In genomic region chr10:96619803-96620773, GRCh38 we compare ENCODE assay signal across 15 cellular contexts. TPM values are rescaled to one million over a fixed set of nuclear protein-coding genes. Genes with fewer than 3 reads are reported as not detected.
DNase-seq lines count a peak whose midpoint lies in the region; ATAC-seq and TF ChIP-seq lines count a peak whose summit lies in the region.
"Had no signal": no experiment of that assay in that cellular context is flagged by ENCODE, and none has a peak within 500 bp of the region (broad histone marks: within the 10 kb centered on the region; RNA-seq: fewer than 3 reads in every experiment).

No MANE protein-coding gene starts in this region.

- H3K4me1 ChIP-seq in adipocyte (ENCODE audit: control insufficient read depth, insufficient read depth, low read length), result peaks cover 18% of the 10 kb centered on the region
- H3K4me1 ChIP-seq in CD8-positive, alpha-beta T cell (ENCODE audit: insufficient read depth, low read length), result no peaks in the 10 kb centered on the region

- no peak overlapping the region for H3K4me3 ChIP-seq in adipocyte (ENCODE audit: low read length)
- no peak overlapping the region for H3K4me3 ChIP-seq in CD8-positive, alpha-beta T cell (ENCODE audit: low read depth, low read length)

- H3K27me3 Mint-ChIP-seq in CD8-positive, alpha-beta T cell (ENCODE audit: low read depth), result no peaks in the 10 kb centered on the region
- no peaks in the 10 kb centered on the region for H3K27me3 Mint-ChIP-seq in mesothelial cell of epicardium (ENCODE audit: low read depth)
- H3K27me3 Mint-ChIP-seq: activated CD4-positive, alpha-beta memory T cell treated with anti-CD3 and anti-CD28 coated beads for 36 hours; naive thymus-derived CD8-positive, alpha-beta T cell had no signal

- ATAC-seq in left ventricle myocardium superior, result peak; percentile 45
- ATAC-seq in CD8-positive, alpha-beta T cell, result no peak
- ATAC-seq: naive thymus-derived CD8-positive, alpha-beta T cell had no signal

- POLR2A ChIA-PET in CD8-positive, alpha-beta T cell (lab: Charles Lee), result no interaction called here

- no peak overlapping the region for H3K9ac ChIP-seq in adipocyte (ENCODE audit: low read length)

- no peaks in the 10 kb centered on the region for H3K36me3 ChIP-seq in adipocyte (ENCODE audit: control insufficient read depth, insufficient read depth, low read length, severe bottlenecking)
- H3K36me3 ChIP-seq in CD8-positive, alpha-beta T cell (ENCODE audit: insufficient read depth, low read length), result no peaks in the 10 kb centered on the region

- H3K4me1 Mint-ChIP-seq in CD8-positive, alpha-beta T cell (ENCODE audit: low read depth), result no peaks in the 10 kb centered on the region
- peaks cover 4% of the 10 kb centered on the region for H3K4me1 Mint-ChIP-seq in mesothelial cell of epicardium

- intact Hi-C loops in left ventricle myocardium superior (cut with micrococcal nuclease), result no loop called here
- intact Hi-C loops in CD8-positive, alpha-beta T cell (cut with DNase I, micrococcal nuclease), result no loop called here

- no peak overlapping the region for H3K4me3 Mint-ChIP-seq in CD8-positive, alpha-beta T cell
- no peak overlapping the region for H3K4me3 Mint-ChIP-seq in mesothelial cell of epicardium
- H3K4me3 Mint-ChIP-seq: activated CD4-positive, alpha-beta memory T cell treated with anti-CD3 and anti-CD28 coated beads for 36 hours; naive thymus-derived CD8-positive, alpha-beta T cell had no signal

- peaks cover 19% of the 10 kb centered on the region for H3K27me3 ChIP-seq in adipocyte (replicated peaks; ENCODE audit: control insufficient read depth, insufficient read depth, low read length)
- H3K27me3 ChIP-seq in CD8-positive, alpha-beta T cell (ENCODE audit: insufficient read depth, low read length), result no peaks in the 10 kb centered on the region

- H3K36me3 Mint-ChIP-seq in CD8-positive, alpha-beta T cell, result peaks cover 2% of the 10 kb centered on the region
- H3K36me3 Mint-ChIP-seq in mesothelial cell of epicardium, result no peaks in the 10 kb centered on the region
- H3K36me3 Mint-ChIP-seq: activated CD4-positive, alpha-beta memory T cell treated with anti-CD3 and anti-CD28 coated beads for 36 hours; naive thymus-derived CD8-positive, alpha-beta T cell had no signal

- no peaks in the 10 kb centered on the region for H3K9me3 Mint-ChIP-seq in CD8-positive, alpha-beta T cell
- H3K9me3 Mint-ChIP-seq in mesothelial cell of epicardium, result no peaks in the 10 kb centered on the region
- H3K9me3 Mint-ChIP-seq: activated CD4-positive, alpha-beta memory T cell treated with anti-CD3 and anti-CD28 coated beads for 36 hours; naive thymus-derived CD8-positive, alpha-beta T cell had no signal

- DNase-seq in NCI-H1417 (lab: John Stamatoyannopoulos, UW), result peak; percentile 21 to 64 (median 44)
- DNase-seq in NCI-H1417 treated with DMSO at 0.1 percent for 48 hours (lab: John Stamatoyannopoulos, UW), result no peak
- peak; percentile 47 for DNase-seq in adipocyte (ENCODE audit: low read depth)
- no peak for DNase-seq in left ventricle myocardium superior
- peak; percentile 46 for DNase-seq in stromal cell of bone marrow (ENCODE audit: low read depth)
- DNase-seq in CD8-positive, alpha-beta T cell, result no peak
- DNase-seq in mesothelial cell of epicardium (ENCODE audit: low spot score in 2 of 2, unreplicated experiment in 2 of 2), result no peak
- DNase-seq in stimulated activated CD4-positive, alpha-beta T cell treated with anti-CD3 and anti-CD28 coated beads, Interleukin-4, amount 100 ng/mL, for 24 hours, result no peak
- DNase-seq: activated CD4-positive, alpha-beta memory T cell treated with anti-CD3 and anti-CD28 coated beads for 36 hours; activated effector memory CD4-positive, alpha-beta T cell treated with anti-CD3 and anti-CD28 coated beads, Interleukin-2, amount 50 U/mL, for 16 hours; effector CD8-positive, alpha-beta T cell; MV-4-11; naive thymus-derived CD8-positive, alpha-beta T cell; substantia nigra; T-helper 9 cell had no signal

- H3K27ac ChIP-seq in CD8-positive, alpha-beta T cell (ENCODE audit: low read depth, low read length), result no peak overlapping the region

- no peaks in the 10 kb centered on the region for H3K9me3 ChIP-seq in adipocyte (ENCODE audit: control insufficient read depth, low read length)
- H3K9me3 ChIP-seq in CD8-positive, alpha-beta T cell (ENCODE audit: low read length), result no peaks in the 10 kb centered on the region

- TF ChIP-seq CTCF in CD8-positive, alpha-beta T cell (IDR thresholded peaks at IDR 0.05), result no peak
- no peak for TF ChIP-seq CTCF in mesothelial cell of epicardium (IDR thresholded peaks at IDR 0.05; ENCODE audit: unreplicated experiment)

- no peak overlapping the region for H3K27ac Mint-ChIP-seq in CD8-positive, alpha-beta T cell
- no peak overlapping the region for H3K27ac Mint-ChIP-seq in mesothelial cell of epicardium
- H3K27ac Mint-ChIP-seq: activated CD4-positive, alpha-beta memory T cell treated with anti-CD3 and anti-CD28 coated beads for 36 hours; naive thymus-derived CD8-positive, alpha-beta T cell had no signal

- CTCF ChIA-PET in CD8-positive, alpha-beta T cell (lab: Charles Lee), result no interaction called here

RNA-seq across cellular contexts. Expression of gene TM9SF3, which starts 33.3 kb away (rescaled TPM):
- 75.4 TPM for total RNA-seq in left ventricle myocardium superior
- total RNA-seq in CD8-positive, alpha-beta T cell, result 100 to 1,000 TPM; 105 to 106 TPM
- total RNA-seq in mesothelial cell of epicardium, result 144 to 147 TPM (median 144 TPM) in 3 replicates

Comparison
In these comparisons a context has a peak if more than half of its experiments do, and no peak if none do; other contexts are left out.
1. DNase-seq: peak in NCI-H1417 (3 of 3), adipocyte (single experiment) and stromal cell of bone marrow (single experiment); none in NCI-H1417 treated with DMSO at 0.1 percent for 48 hours (single experiment), left ventricle myocardium superior (single experiment), CD8-positive, alpha-beta T cell (0 of 7), mesothelial cell of epicardium (0 of 2) and stimulated activated CD4-positive, alpha-beta T cell treated with anti-CD3 and anti-CD28 coated beads, Interleukin-4, amount 100 ng/mL, for 24 hours (single experiment).